ENCODE assay signal across 14 cellular contexts in genomic region chr7:98286701-98287485, GRCh38. TPM values are rescaled to one million over a fixed set of nuclear protein-coding genes. Genes with fewer than 3 reads are reported as not detected.
A peak's percentile ranks its signal among the peaks of the same experiment; 100 is the strongest.
DNase-seq lines count a peak whose midpoint lies in the region; FAIRE-seq and TF ChIP-seq lines count a peak whose summit lies in the region.
"Had no signal": no experiment of that assay in that cellular context is flagged by ENCODE, and none has a peak within 500 bp of the region (broad histone marks: within the 10 kb centered on the region; RNA-seq: fewer than 3 reads in every experiment).

No MANE protein-coding gene starts in this region.

- H3K79me2 ChIP-seq in H1 (ENCODE audit: control insufficient read depth in 1 of 2, insufficient read depth in 2 of 2, low read length in 2 of 2): peaks cover 7 to 61% of the 10 kb centered on the region in 2 experiments
- H3K79me2 ChIP-seq in mesendoderm (ENCODE audit: control insufficient read depth, insufficient read depth, low read length): peaks cover 11% of the 10 kb centered on the region

- H3K36me3 ChIP-seq in H1 (ENCODE audit: control insufficient read depth in 2 of 4, insufficient read depth in 4 of 4, low read length in 3 of 4) (peaks cover 0 to 4% (median 2%) of the 10 kb centered on the region in 4 experiments; a peak in 3 of 8 replicates), mesendoderm (ENCODE audit: control insufficient read depth, insufficient read depth, low read length) (no peaks in the 10 kb centered on the region), tibial artery (peaks cover 5 to 45% (median 38%) of the 10 kb centered on the region in 3 donors)

- H3K4me2 ChIP-seq in H1 (ENCODE audit: insufficient read depth in 1 of 2, low read depth in 2 of 2, low read length in 2 of 2) (peak overlapping the region in 1 of 2 experiments; percentile 48; a peak in 1 of 4 replicates), mesendoderm (ENCODE audit: low read length) (no peak overlapping the region)

- H3K4me1 ChIP-seq in H1 (replicated peaks in 1 of 4; ENCODE audit: control insufficient read depth in 3 of 4, insufficient read depth in 4 of 4, low read length in 3 of 4) (peaks cover 4 to 26% (median 18%) of the 10 kb centered on the region in 4 experiments), mesendoderm (ENCODE audit: control insufficient read depth, low read depth, low read length) (peaks cover 4% of the 10 kb centered on the region), tibial artery (peaks cover 12 to 75% (median 60%) of the 10 kb centered on the region in 4 donors)

- H3K14ac ChIP-seq in H1 (ENCODE audit: insufficient read length): no peak overlapping the region

- H3K4ac ChIP-seq in H1 (replicated peaks; ENCODE audit: insufficient read length, low read depth, low read length) (no peak overlapping the region), mesendoderm (ENCODE audit: low read depth, low read length) (no peak overlapping the region)

- H3K27ac ChIP-seq in H1 (ENCODE audit: low read depth, low read length): no peak overlapping the region
- H3K27ac ChIP-seq in mesendoderm (ENCODE audit: low read depth, low read length): no peak overlapping the region
- H3K27ac ChIP-seq in tibial artery: peak overlapping the region; percentile 93 to 98

- H2BK5ac ChIP-seq in H1 (ENCODE audit: low read depth, low read length): peak overlapping the region; percentile 52; the same call in 1 of the 2 replicates
- no peak overlapping the region for H2BK5ac ChIP-seq in mesendoderm (ENCODE audit: low read length)

- H2BK120ac ChIP-seq in H1 (replicated peaks; ENCODE audit: low read depth, low read length): no peak overlapping the region
- no peak overlapping the region for H2BK120ac ChIP-seq in mesendoderm (ENCODE audit: low read depth, low read length)

- peaks cover 13% of the 10 kb centered on the region for H3K79me1 ChIP-seq in H1 (ENCODE audit: low read depth, low read length)
- H3K79me1 ChIP-seq in mesendoderm (ENCODE audit: low read length): peaks cover 23% of the 10 kb centered on the region

- H2AFZ ChIP-seq in H1 (ENCODE audit: low read length): no peak overlapping the region

- 0 out of 7 replicates have a peak overlapping the region, but pooled peaks of 1 of the 4 experiments have one; percentile 1 for H3K9ac ChIP-seq in H1 (replicated peaks in 1 of 4; ENCODE audit: extremely low read depth in 1 of 4, low read depth in 3 of 4, low read length in 3 of 4)
- no peak overlapping the region for H3K9ac ChIP-seq in mesendoderm (ENCODE audit: low read length)

- H2BK15ac ChIP-seq in H1 (ENCODE audit: low read length): no peak overlapping the region
- H2BK15ac ChIP-seq in mesendoderm (replicated peaks; ENCODE audit: low read depth): no peak overlapping the region

- no peak for TF ChIP-seq POLR2A in H1 (IDR thresholded peaks at IDR 0.05; ENCODE audit: control extremely low read depth in 1 of 2, low read depth in 2 of 2, low read length in 2 of 2)

- no peak for FAIRE-seq in H1 (lab: Jason Lieb, UNC)
- FAIRE-seq: G401.6 had no signal

- TF ChIP-seq CTCF in H1 (IDR thresholded peaks at IDR 0.05; ENCODE audit: control extremely low read depth in 1 of 3, insufficient read depth in 1 of 3, low read depth in 1 of 3, low read length in 3 of 3) (no peak), tibial artery (IDR thresholded peaks at IDR 0.05) (no peak)

- CTCF ChIA-PET in H1 (lab: Charles Lee; ENCODE audit: partially characterized antibody): interaction anchor here (0.7 to 1.7 kb wide), 5 partner anchors 13 to 131 kb away, joined by 3 to 5 read pairs (median 3); no protein-coding TSS in a partner anchor

- no peak overlapping the region for H2BK12ac ChIP-seq in H1 (ENCODE audit: low read depth, low read length)

- H3K4me3 ChIP-seq in H1 (ENCODE audit: extremely low read depth in 1 of 4, insufficient read depth in 2 of 4, low read depth in 3 of 4, low read length in 4 of 4) (no peak overlapping the region), mesendoderm (ENCODE audit: low read length) (no peak overlapping the region), tibial artery (peak overlapping the region; percentile 75 to 86)

- H3K27me3 ChIP-seq in H1 (replicated peaks in 1 of 4; ENCODE audit: control insufficient read depth in 3 of 4, extremely low read depth in 1 of 4, insufficient read depth in 3 of 4, low read length in 3 of 4): no peaks in the 10 kb centered on the region
- no peaks in the 10 kb centered on the region for H3K27me3 ChIP-seq in mesendoderm (ENCODE audit: insufficient read depth, low read length, poor library complexity)
- H3K27me3 ChIP-seq in tibial artery: no peaks in the 10 kb centered on the region
- H3K27me3 ChIP-seq: Peyer's patch had no signal

- H4K20me1 ChIP-seq in H1 (replicated peaks in 1 of 2; ENCODE audit: control insufficient read depth in 1 of 2, insufficient read depth in 2 of 2, low read length in 2 of 2): peaks cover 43 to 47% of the 10 kb centered on the region in 2 experiments

- intact Hi-C loops in tibial artery (cut with DNase I; ENCODE audit: low total_unique reads): no loop called here

- H3K23me2 ChIP-seq in H1 (ENCODE audit: low read depth, low read length): peaks cover 5% of the 10 kb centered on the region; the same call in 1 of the 2 replicates

- no peak for TF ChIP-seq EP300 in H1 (IDR thresholded peaks at IDR 0.05; ENCODE audit: borderline replicate concordance in 1 of 2, low read depth in 2 of 2, low read length in 2 of 2)

- H3K18ac ChIP-seq in H1 (ENCODE audit: extremely low read depth, low read length) (no peak overlapping the region), mesendoderm (ENCODE audit: low read length) (no peak overlapping the region)

- H3K23ac ChIP-seq in H1 (ENCODE audit: insufficient read length): no peak overlapping the region
- H3K23ac ChIP-seq in mesendoderm (ENCODE audit: low read length): no peak overlapping the region

- no peak overlapping the region for H2AK5ac ChIP-seq in H1 (ENCODE audit: low read depth, low read length)
- no peak overlapping the region for H2AK5ac ChIP-seq in mesendoderm (ENCODE audit: low read length)

- H4K5ac ChIP-seq in H1 (ENCODE audit: insufficient read length, low read depth, low read length) (no peak overlapping the region), mesendoderm (ENCODE audit: low read length) (no peak overlapping the region)

- no peaks in the 10 kb centered on the region for H3K9me3 ChIP-seq in H1 (ENCODE audit: insufficient read depth in 2 of 2, low read depth in 1 of 2, low read length in 1 of 2)
- no peaks in the 10 kb centered on the region for H3K9me3 ChIP-seq in tibial artery
- H3K9me3 ChIP-seq: Peyer's patch had no signal

- no peak overlapping the region for H4K91ac ChIP-seq in H1 (replicated peaks; ENCODE audit: insufficient read length, low read length)

- H3K56ac ChIP-seq in H1 (replicated peaks; ENCODE audit: insufficient read length, low read depth, low read length) (no peak overlapping the region), mesendoderm (ENCODE audit: low read length) (peak overlapping the region; percentile 49)

- DNase-seq in NCI-H526 treated with DMSO at 0.1 percent for 48 hours (lab: John Stamatoyannopoulos, UW) (peak; percentile 34), H1 (ENCODE audit: low read depth in 1 of 2, low spot score in 2 of 2) (no peak), mesendoderm (no peak), tibial artery (no peak), EL (no peak), iPS-NIHi7 (ENCODE audit: extremely low spot score) (no peak), NCI-H345 treated with DMSO at 0.1 percent for 48 hours (lab: John Stamatoyannopoulos, UW; ENCODE audit: unreplicated experiment) (no peak), NOMO-1 treated with dmso at 0.1 percent for 144 hours (lab: John Stamatoyannopoulos, UW; ENCODE audit: unreplicated experiment) (no peak)
- DNase-seq: activated CD4-positive, CD25-positive, alpha-beta regulatory T cell treated with anti-CD3 and anti-CD28 coated beads, Interleukin-2, amount 50 U/mL, for 72 hours; activated naive CD4-positive, alpha-beta T cell treated with Interleukin-2 at 50 U/mL for 16 hours; NCI-H1930; stimulated activated naive CD4-positive, alpha-beta T cell treated with Interleukin-2 at 50 U/mL for 16 hours had no signal

- WGBS in H1 (ENCODE audit: extremely low coverage in 1 of 2, insufficient coverage in 1 of 2, insufficient read length in 1 of 2, insufficient replicate concordance in 2 of 2, low coverage in 1 of 2, low lambda C conversion rate in 2 of 2, missing lambda C conversion rate in 1 of 2), 2 experiments: 87% methylated on average over 21 of the region's 21 CpGs; no CpG with 5 or more reads in 1 of the 2 experiments
- no CpG with 5 or more reads among the region's 21 CpGs for WGBS in mesendoderm (ENCODE audit: extremely low coverage, insufficient coverage, low lambda C conversion rate)

- H4K8ac ChIP-seq in H1 (ENCODE audit: extremely low read depth, insufficient read depth, low read length): no peak overlapping the region
- H4K8ac ChIP-seq in mesendoderm (ENCODE audit: low read depth, low read length): no peak overlapping the region

- POLR2A ChIA-PET in H1 (lab: Charles Lee; ENCODE audit: partially characterized antibody): interaction anchor here (0.6 to 1.7 kb wide), 3 partner anchors 11 to 332 kb away, joined by 3 to 8 read pairs (median 3); partner anchors contain the start of gene BAIAP2L1

- TF ChIP-seq RAD21 in H1 (IDR thresholded peaks at IDR 0.05 in 1 of 2, conservative IDR thresholded peaks at IDR 0.05 in 1 of 2; ENCODE audit: low read depth in 2 of 2, low read length in 2 of 2): no peak

- no peak overlapping the region for H2BK20ac ChIP-seq in H1 (ENCODE audit: low read length)

RNA-seq across cellular contexts. Expression of gene BRI3, which starts 5.4 kb away (rescaled TPM):
- 93.4 and 94.0 TPM in 2 replicates for total RNA-seq in H1 (2021; fragmentation: NEBNext Ultra II Directional; extraction: Animal tissue kit (Norgen Biotek cat#: 25700))
- polyA plus RNA-seq in H1 (2011; rRNA removed): 77.5 and 98.4 TPM in 2 replicates
- polyA plus RNA-seq in H1 (2011; cell fraction: cytosol; rRNA removed): 51.4 TPM
- 76.2 TPM for polyA plus RNA-seq in H1 (2011; cell fraction: nucleus; rRNA removed)
- 80.0 to 96.4 TPM (median 93.0 TPM) in 4 replicates for polyA plus RNA-seq in H1 (2012, experiment 1 of 2)
- polyA plus RNA-seq in H1 (2012, experiment 2 of 2): 151 TPM
- polyA plus RNA-seq in H1 (2013, experiment 1 of 2): 114 TPM
- polyA plus RNA-seq in H1 (2013, experiment 2 of 2): 115 TPM
- 38.1 and 52.1 TPM in 2 replicates for polyA minus RNA-seq in H1 (2011; rRNA and poly(A)+ RNA removed)
- 36.2 TPM for polyA minus RNA-seq in H1 (2011; cell fraction: cytosol; rRNA and poly(A)+ RNA removed)
- polyA minus RNA-seq in H1 (2011; cell fraction: nucleus; rRNA and poly(A)+ RNA removed): 29.3 TPM
- 95.3 TPM for polyA plus RNA-seq in mesendoderm (2013, experiment 1 of 2)
- polyA plus RNA-seq in mesendoderm (2013, experiment 2 of 2): 94.4 TPM

RNA-seq across cellular contexts. Expression of gene TECPR1, which starts 34.9 kb away (rescaled TPM):
- 11.1 and 11.4 TPM in 2 replicates for total RNA-seq in H1 (2021; fragmentation: NEBNext Ultra II Directional; extraction: Animal tissue kit (Norgen Biotek cat#: 25700))
- polyA plus RNA-seq in H1 (2011; rRNA removed): 1.3 and 2.4 TPM in 2 replicates
- 4.1 TPM for polyA plus RNA-seq in H1 (2011; cell fraction: cytosol; rRNA removed)
- 9.3 TPM for polyA plus RNA-seq in H1 (2011; cell fraction: nucleus; rRNA removed)
- 7.8 to 10.2 TPM (median 8.4 TPM) in 4 replicates for polyA plus RNA-seq in H1 (2012, experiment 1 of 2)
- polyA plus RNA-seq in H1 (2012, experiment 2 of 2): 6.2 TPM
- polyA plus RNA-seq in H1 (2013, experiment 1 of 2): 3.3 TPM
- polyA plus RNA-seq in H1 (2013, experiment 2 of 2): 3.3 TPM
- polyA minus RNA-seq in H1 (2011; rRNA and poly(A)+ RNA removed): 3.1 and 4.7 TPM in 2 replicates
- 2.8 TPM for polyA minus RNA-seq in H1 (2011; cell fraction: cytosol; rRNA and poly(A)+ RNA removed)
- polyA minus RNA-seq in H1 (2011; cell fraction: nucleus; rRNA and poly(A)+ RNA removed): 8.1 TPM
- 2.5 TPM for polyA plus RNA-seq in mesendoderm (2013, experiment 1 of 2)
- 2.4 TPM for polyA plus RNA-seq in mesendoderm (2013, experiment 2 of 2)

Comparison
In these comparisons a context has a peak if more than half of its experiments do, and no peak if none do; other contexts are left out.
1. H3K27ac ChIP-seq: peak in tibial artery (2 of 2); none in H1 (single experiment) and mesendoderm (single experiment).
2. H3K4me3 ChIP-seq: peak in tibial artery (2 of 2); none in H1 (0 of 4) and mesendoderm (single experiment).